ENCODE assay signal across 7 cellular contexts in genomic region chr12:57752668-57753000, GRCh38. TPM values are rescaled to one million over a fixed set of nuclear protein-coding genes. Genes with fewer than 3 reads are reported as not detected.
A peak's percentile ranks its signal among the peaks of the same experiment; 100 is the strongest.
DNase-seq lines count a peak whose midpoint lies in the region; ATAC-seq and TF ChIP-seq lines count a peak whose summit lies in the region.

No MANE protein-coding gene starts in this region.

- H3K36me3 ChIP-seq in spleen, result peaks cover 0 to 40% (median 29%) of the 10 kb centered on the region in 6 donors

- H3K27ac Mint-ChIP-seq in HFFc6, result peak overlapping the region; percentile 97
- peak overlapping the region; percentile 94 for H3K27ac Mint-ChIP-seq in activated CD8-positive, alpha-beta T cell treated with anti-CD3 and anti-CD28 coated beads for 36 hours

- WGBS in right cardiac atrium, result under 1% methylated on average over 5 of the region's 5 CpGs
- 2 to 8% (median 3%) methylated on average over 5 of the region's 5 CpGs for WGBS in spleen, 5 donors

- CTCF ChIA-PET in activated CD8-positive, alpha-beta T cell treated with anti-CD3 and anti-CD28 coated beads for 36 hours (lab: Charles Lee), result interaction anchor here (0.9 to 1.2 kb wide), 2 partner anchors 11 to 12 kb away, joined by 5 to 8 read pairs; no protein-coding TSS in a partner anchor

- peaks cover 37% of the 10 kb centered on the region for H3K4me1 Mint-ChIP-seq in HFFc6 (ENCODE audit: low read depth)
- H3K4me1 Mint-ChIP-seq in activated CD8-positive, alpha-beta T cell treated with anti-CD3 and anti-CD28 coated beads for 36 hours (ENCODE audit: low read depth), result peaks cover 54% of the 10 kb centered on the region

- intact Hi-C loops in activated CD8-positive, alpha-beta T cell treated with anti-CD3 and anti-CD28 coated beads for 36 hours (cut with micrococcal nuclease), result no loop called here
- intact Hi-C loops in right cardiac atrium (cut with DNase I), result no loop called here
- intact Hi-C loops in spleen (cut with DNase I; ENCODE audit: low total_unique reads), result no loop called here

- peak overlapping the region; percentile 12 for H3K4me3 ChIP-seq in right cardiac atrium (ENCODE audit: low read length)
- peak overlapping the region in 7 of 8 donors; percentile 67 to 89 (median 71) for H3K4me3 ChIP-seq in spleen

- ATAC-seq in activated CD8-positive, alpha-beta T cell treated with anti-CD3 and anti-CD28 coated beads for 36 hours, result no peak
- no peak for ATAC-seq in right cardiac atrium

- H3K27ac ChIP-seq in right cardiac atrium (ENCODE audit: low read length) (no peak overlapping the region), spleen (peak overlapping the region in 7 of 8 donors; percentile 64 to 93 (median 87))

- no peak for TF ChIP-seq CTCF in HFFc6 (IDR thresholded peaks at IDR 0.05)
- no peak for TF ChIP-seq CTCF in activated CD8-positive, alpha-beta T cell treated with anti-CD3 and anti-CD28 coated beads for 36 hours (IDR thresholded peaks at IDR 0.05)
- no peak for TF ChIP-seq CTCF in spleen (IDR thresholded peaks at IDR 0.05 in 8 of 11, conservative IDR thresholded peaks at IDR 0.05 in 3 of 11)

- TF ChIP-seq POLR2A in spleen (IDR thresholded peaks at IDR 0.05), result no peak

- peaks cover 27% of the 10 kb centered on the region for H3K36me3 Mint-ChIP-seq in HFFc6 (ENCODE audit: low read depth)
- peaks cover 45% of the 10 kb centered on the region for H3K36me3 Mint-ChIP-seq in activated CD8-positive, alpha-beta T cell treated with anti-CD3 and anti-CD28 coated beads for 36 hours (ENCODE audit: low read depth)

- H3K27me3 ChIP-seq in right cardiac atrium (ENCODE audit: control insufficient read depth, insufficient read depth) (no peaks in the 10 kb centered on the region), spleen (replicated peaks in 1 of 7) (peaks cover 0 to 10% (median 0%) of the 10 kb centered on the region in 7 donors)

- H3K9me3 ChIP-seq in right cardiac atrium (ENCODE audit: control insufficient read depth, low read length), result no peaks in the 10 kb centered on the region
- no peaks in the 10 kb centered on the region for H3K9me3 ChIP-seq in spleen

- no peaks in the 10 kb centered on the region for H3K9me3 Mint-ChIP-seq in HFFc6
- no peaks in the 10 kb centered on the region for H3K9me3 Mint-ChIP-seq in activated CD8-positive, alpha-beta T cell treated with anti-CD3 and anti-CD28 coated beads for 36 hours

- DNase-seq in HFFc6, result no peak
- no peak for DNase-seq in activated CD8-positive, alpha-beta T cell treated with anti-CD3 and anti-CD28 coated beads for 36 hours
- DNase-seq in right cardiac atrium, result no peak
- DNase-seq in spleen, result no peak
- DNase-seq in NCI-H524 (lab: John Stamatoyannopoulos, UW), result no peak
- no peak for DNase-seq in globus pallidus (ENCODE audit: low spot score)
- no peak for DNase-seq in DMS53 treated with DMSO at 0.1 percent for 48 hours (lab: John Stamatoyannopoulos, UW; ENCODE audit: unreplicated experiment)

- H3K27me3 Mint-ChIP-seq in HFFc6 (ENCODE audit: insufficient read depth), result peaks cover 30% of the 10 kb centered on the region
- no peaks in the 10 kb centered on the region for H3K27me3 Mint-ChIP-seq in activated CD8-positive, alpha-beta T cell treated with anti-CD3 and anti-CD28 coated beads for 36 hours

- POLR2A ChIA-PET in activated CD8-positive, alpha-beta T cell treated with anti-CD3 and anti-CD28 coated beads for 36 hours (lab: Charles Lee), result interaction anchor here (0.8 to 1.2 kb wide), 2 partner anchors 11 to 31 kb away, joined by 3 to 11 read pairs; no protein-coding TSS in a partner anchor

- H3K4me1 ChIP-seq in right cardiac atrium (ENCODE audit: control insufficient read depth, insufficient read depth, low read length), result peaks cover 2% of the 10 kb centered on the region
- peaks cover 26 to 69% (median 55%) of the 10 kb centered on the region in 6 donors for H3K4me1 ChIP-seq in spleen

- H3K4me3 Mint-ChIP-seq in HFFc6, result peak overlapping the region; percentile 98
- peak overlapping the region; percentile 86 for H3K4me3 Mint-ChIP-seq in activated CD8-positive, alpha-beta T cell treated with anti-CD3 and anti-CD28 coated beads for 36 hours

RNA-seq across cellular contexts. Expression of gene CDK4, which starts 0.5 kb away (rescaled TPM):
- total RNA-seq in HFFc6 (2021; fragmentation: NEBNext Ultra II Directional; extraction: Animal tissue kit (Norgen Biotek cat#: 25700)), result 100 to 1,000 TPM; 112 to 140 (median 116) TPM
- 100 to 1,000 TPM; 218 to 221 TPM for total RNA-seq in activated CD8-positive, alpha-beta T cell treated with anti-CD3 and anti-CD28 coated beads for 36 hours
- total RNA-seq in right cardiac atrium, result 10 to 100 TPM; 50.9 to 53.9 (median 53.4) TPM
- 29.7 TPM for polyA plus RNA-seq in right cardiac atrium
- 10 to 100 TPM; 34.3 to 77.8 (median 51.6) TPM for total RNA-seq in spleen
- polyA plus RNA-seq in spleen, result 10 to 100 TPM; 36.2 to 72.0 (median 56.0) TPM

RNA-seq across cellular contexts. Expression of gene MARCHF9, which starts 2.3 kb away (rescaled TPM):
- 1 to 10 TPM in 4 of 6 experiments, under 1 TPM in 2; 0.94 to 3.2 (median 1.2) TPM for total RNA-seq in HFFc6 (2021; fragmentation: NEBNext Ultra II Directional; extraction: Animal tissue kit (Norgen Biotek cat#: 25700))
- 10 to 100 TPM; 23.4 to 24.3 TPM for total RNA-seq in activated CD8-positive, alpha-beta T cell treated with anti-CD3 and anti-CD28 coated beads for 36 hours
- total RNA-seq in right cardiac atrium (10 to 100 TPM; 15.2 to 17.8 (median 16.4) TPM), spleen (10 to 100 TPM; 17.2 to 36.8 (median 23.0) TPM)
- polyA plus RNA-seq in right cardiac atrium (14.3 TPM), spleen (10 to 100 TPM; 29.0 to 49.0 (median 33.0) TPM)

RNA-seq across cellular contexts. Expression of gene TSPAN31, which starts 7.8 kb away (rescaled TPM):
- total RNA-seq in HFFc6 (2021; fragmentation: NEBNext Ultra II Directional; extraction: Animal tissue kit (Norgen Biotek cat#: 25700)), result 10 to 100 TPM; 20.3 to 32.3 (median 24.3) TPM
- total RNA-seq in activated CD8-positive, alpha-beta T cell treated with anti-CD3 and anti-CD28 coated beads for 36 hours, result 1 to 10 TPM; 6.9 to 7.5 TPM
- total RNA-seq in right cardiac atrium (10 to 100 TPM; 31.5 to 41.3 (median 34.5) TPM), spleen (10 to 100 TPM; 27.1 to 93.1 (median 33.4) TPM)
- polyA plus RNA-seq in right cardiac atrium (43.9 TPM), spleen (10 to 100 TPM; 16.9 to 25.9 (median 25.3) TPM)

RNA-seq across cellular contexts. Expression of gene AGAP2, which starts 14.1 kb away (rescaled TPM):
- total RNA-seq in HFFc6 (2021; fragmentation: NEBNext Ultra II Directional; extraction: Animal tissue kit (Norgen Biotek cat#: 25700)), result under 1 TPM; 0.14 to 0.18 (median 0.14) TPM
- total RNA-seq in activated CD8-positive, alpha-beta T cell treated with anti-CD3 and anti-CD28 coated beads for 36 hours, result 10 to 100 TPM; 22.4 TPM
- total RNA-seq in right cardiac atrium (under 1 TPM; 0.53 to 0.91 (median 0.72) TPM), spleen (10 to 100 TPM; 13.4 to 21.8 (median 19.5) TPM)
- polyA plus RNA-seq in right cardiac atrium (1.7 TPM), spleen (1 to 10 TPM; 5.5 to 9.9 (median 6.6) TPM)

RNA-seq across cellular contexts. Expression of gene CYP27B1, which starts 14.2 kb away (rescaled TPM):
- total RNA-seq in HFFc6 (2021; fragmentation: NEBNext Ultra II Directional; extraction: Animal tissue kit (Norgen Biotek cat#: 25700)), result 1 to 10 TPM in 3 of 6 experiments, under 1 TPM in 3; 0.57 to 1.8 (median 0.96) TPM
- total RNA-seq in activated CD8-positive, alpha-beta T cell treated with anti-CD3 and anti-CD28 coated beads for 36 hours, result 1 to 10 TPM; 7.6 to 7.9 TPM
- total RNA-seq in right cardiac atrium, result under 1 TPM in 3 of 4 donors, not detected in 1; 0.12 to 0.22 (median 0.14) TPM
- 0.18 TPM for polyA plus RNA-seq in right cardiac atrium
- 1 to 10 TPM in 2 of 7 donors, under 1 TPM in 5; 0.23 to 1.5 (median 0.47) TPM for total RNA-seq in spleen
- under 1 TPM; 0.20 to 0.48 (median 0.30) TPM for polyA plus RNA-seq in spleen
